Comparison of ENCODE assay signal across 1 cellular context in the genomic region with DNA sequence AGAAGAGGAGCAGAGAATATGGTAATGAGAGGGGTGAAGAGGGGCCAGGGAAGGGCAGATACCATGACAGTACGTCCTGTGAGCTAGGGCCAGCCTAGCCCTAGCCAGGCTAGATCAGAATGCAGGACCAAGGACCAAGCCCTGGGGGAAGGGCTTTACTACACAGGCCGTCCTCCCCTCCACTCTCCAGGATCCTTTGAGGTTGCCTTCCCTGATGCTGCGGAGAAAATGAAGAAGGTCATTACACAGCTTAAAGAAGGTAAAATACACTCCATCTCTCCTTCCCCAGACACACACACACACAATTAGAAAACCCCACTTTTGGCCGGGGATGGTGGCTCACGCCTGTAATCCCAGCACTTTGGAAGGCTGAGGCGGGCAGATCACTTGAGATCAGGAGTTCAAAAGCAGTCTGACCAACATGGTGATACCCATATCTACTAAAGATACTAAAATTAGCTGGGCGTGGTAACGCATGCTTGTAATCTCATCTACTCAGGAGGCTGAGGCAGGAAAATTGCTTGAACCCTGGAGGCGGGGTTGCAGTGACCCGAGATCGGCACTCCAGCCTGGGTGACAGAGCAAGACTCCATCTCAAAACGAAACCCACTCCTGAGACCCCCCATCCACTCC.
TF ChIP-seq lines count a peak whose summit lies in the region.

No MANE protein-coding gene starts in this region.

TF ChIP-seq in A549, 52 proteins besides CTCF, POLR2A, EP300 and RAD21:
- TF ChIP-seq RNF2 (IDR thresholded peaks at IDR 0.05; ENCODE audit: borderline replicate concordance, low read depth) (no peak), ZSCAN20 (CRISPR knock-in tag; IDR thresholded peaks at IDR 0.05) (no peak), CEBPB (IDR thresholded peaks at IDR 0.05) (no peak), TFCP2L1 (CRISPR knock-in tag; IDR thresholded peaks at IDR 0.05) (no peak), MYC (IDR thresholded peaks at IDR 0.05; ENCODE audit: borderline replicate concordance, low read length) (no peak), GATA3 (IDR thresholded peaks at IDR 0.05; ENCODE audit: borderline replicate concordance) (no peak)
- TF ChIP-seq, protein P1, sequence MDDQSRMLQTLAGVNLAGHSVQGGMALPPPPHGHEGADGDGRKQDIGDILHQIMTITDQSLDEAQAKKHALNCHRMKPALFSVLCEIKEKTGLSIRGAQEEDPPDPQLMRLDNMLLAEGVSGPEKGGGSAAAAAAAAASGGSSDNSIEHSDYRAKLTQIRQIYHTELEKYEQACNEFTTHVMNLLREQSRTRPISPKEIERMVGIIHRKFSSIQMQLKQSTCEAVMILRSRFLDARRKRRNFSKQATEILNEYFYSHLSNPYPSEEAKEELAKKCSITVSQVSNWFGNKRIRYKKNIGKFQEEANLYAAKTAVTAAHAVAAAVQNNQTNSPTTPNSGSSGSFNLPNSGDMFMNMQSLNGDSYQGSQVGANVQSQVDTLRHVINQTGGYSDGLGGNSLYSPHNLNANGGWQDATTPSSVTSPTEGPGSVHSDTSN (IDR thresholded peaks at IDR 0.05): 0 out of 2 replicates have a peak, but pooled peaks have one; percentile 15
